30 cellular contexts compared by ENCODE assay signal in the genomic region with DNA sequence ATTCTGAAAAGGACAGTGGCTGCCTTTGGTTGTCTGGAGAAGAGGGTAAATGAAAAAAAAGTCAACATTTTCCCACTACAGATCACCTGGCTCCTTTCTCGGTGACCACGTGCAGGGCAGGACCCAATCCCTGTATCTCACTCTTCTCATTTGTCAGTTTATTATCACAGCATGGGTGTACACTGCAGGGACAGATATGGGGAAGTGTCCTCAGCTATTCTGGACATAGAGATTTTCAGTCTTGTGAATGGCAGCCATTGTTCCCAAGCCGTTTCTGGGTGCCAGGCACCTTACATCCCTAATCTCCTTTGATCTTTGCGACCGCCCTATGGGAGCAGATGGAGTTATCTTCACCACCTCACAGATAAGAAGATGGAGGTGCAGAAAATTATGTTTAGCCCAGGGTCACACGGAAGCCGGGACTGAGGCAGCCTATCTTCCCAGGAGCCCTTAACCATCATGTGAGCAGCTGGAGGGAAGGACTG. TPM values are rescaled to one million over a fixed set of nuclear protein-coding genes. Genes with fewer than 3 reads are reported as not detected.
"Had no signal": no experiment of that assay in that cellular context is flagged by ENCODE, and none has a peak within 500 bp of the region (broad histone marks: within the 10 kb centered on the region; RNA-seq: fewer than 3 reads in every experiment).

No MANE protein-coding gene starts in this region.

- H3K4me3 Mint-ChIP-seq: activated CD4-positive, alpha-beta T cell treated with anti-CD3 and anti-CD28 coated beads, Interleukin-2, amount 10 ng/mL, durations not matched to agents 7 days and 5 days; activated CD8-positive, alpha-beta memory T cell treated with anti-CD3 and anti-CD28 coated beads, Interleukin-2, amount 10 ng/mL, durations not matched to agents 7 days and 5 days; activated CD8-positive, alpha-beta T cell treated with anti-CD3 and anti-CD28 coated beads for 36 hours; activated naive CD8-positive, alpha-beta T cell; central memory CD8-positive, alpha-beta T cell; effector memory CD8-positive, alpha-beta T cell; mesothelial cell of epicardium; natural killer cell treated with Interleukin-12 subunit alpha and Interleukin-12 subunit beta and Interleukin-15 and Interleukin-18, amount 100 ng/mL, for 72 hours; T-helper 1 cell treated with Interleukin-12 subunit alpha and Interleukin-12 subunit beta and Interleukin-4 antibody, amounts not matched to agents 30 μg/mL and 1 μg/mL, for 36 hours had no signal

- H3K9me3 ChIP-seq: adrenal gland, ascending aorta, neutrophil, ovary, psoas muscle, right atrium auricular region, upper lobe of right lung had no signal

- FAIRE-seq: colon, endothelial cell of umbilical vein had no signal

- H3K4me3 ChIP-seq: adrenal gland, ascending aorta, dorsolateral prefrontal cortex, ovary, psoas muscle, right atrium auricular region, upper lobe of right lung had no signal

- H3K9me3 Mint-ChIP-seq: activated CD4-positive, alpha-beta T cell treated with anti-CD3 and anti-CD28 coated beads, Interleukin-2, amount 10 ng/mL, durations not matched to agents 7 days and 5 days; activated CD8-positive, alpha-beta T cell treated with anti-CD3 and anti-CD28 coated beads for 36 hours; central memory CD8-positive, alpha-beta T cell; effector memory CD8-positive, alpha-beta T cell; mesothelial cell of epicardium; natural killer cell treated with Interleukin-12 subunit alpha and Interleukin-12 subunit beta and Interleukin-15 and Interleukin-18, amount 100 ng/mL, for 72 hours; T-helper 1 cell treated with Interleukin-12 subunit alpha and Interleukin-12 subunit beta and Interleukin-4 antibody, amounts not matched to agents 30 μg/mL and 1 μg/mL, for 36 hours had no signal

- H3K27ac Mint-ChIP-seq: activated CD4-positive, alpha-beta T cell treated with anti-CD3 and anti-CD28 coated beads, Interleukin-2, amount 10 ng/mL, durations not matched to agents 7 days and 5 days; activated CD8-positive, alpha-beta memory T cell treated with anti-CD3 and anti-CD28 coated beads, Interleukin-2, amount 10 ng/mL, durations not matched to agents 7 days and 5 days; activated CD8-positive, alpha-beta T cell treated with anti-CD3 and anti-CD28 coated beads for 36 hours; activated naive CD8-positive, alpha-beta T cell; effector memory CD8-positive, alpha-beta T cell; mesothelial cell of epicardium; natural killer cell treated with Interleukin-12 subunit alpha and Interleukin-12 subunit beta and Interleukin-15 and Interleukin-18, amount 100 ng/mL, for 72 hours; T-helper 1 cell treated with Interleukin-12 subunit alpha and Interleukin-12 subunit beta and Interleukin-4 antibody, amounts not matched to agents 30 μg/mL and 1 μg/mL, for 36 hours had no signal

- H3K4me1 ChIP-seq: adrenal gland, ascending aorta, psoas muscle, upper lobe of right lung had no signal

- DNase-seq: activated CD4-positive, alpha-beta T cell treated with anti-CD3 and anti-CD28 coated beads, Interleukin-2, amount 10 ng/mL, durations not matched to agents 7 days and 5 days; activated CD8-positive, alpha-beta memory T cell treated with anti-CD3 and anti-CD28 coated beads, Interleukin-2, amount 10 ng/mL, durations not matched to agents 7 days and 5 days; activated CD8-positive, alpha-beta T cell treated with anti-CD3 and anti-CD28 coated beads for 36 hours; activated T-cell treated with anti-CD3 and anti-CD28 coated beads for 4 hours; adrenal gland; brain microvascular endothelial cell; dorsolateral prefrontal cortex; effector memory CD8-positive, alpha-beta T cell; foreskin melanocyte; left ventricle myocardium superior; mammary epithelial cell; ovary; psoas muscle; stimulated activated CD4-positive, alpha-beta T cell treated with anti-CD3 and anti-CD28 coated beads, Interleukin-12 subunit alpha, Interleukin-12 subunit beta, amount 100 ng/mL, for 4 hours; stimulated activated CD4-positive, alpha-beta T cell treated with anti-CD3 and anti-CD28 coated beads, Interleukin-4, amount 100 ng/mL, for 4 hours; stimulated activated naive CD8-positive, alpha-beta T cell treated with anti-CD3 and anti-CD28 coated beads, Interleukin-15, Interleukin-2, amounts not matched to agents 100 U/mL and 50 U/mL, for 24 hours; T1000; upper lobe of right lung had no signal

- H3K4me1 Mint-ChIP-seq: central memory CD8-positive, alpha-beta T cell had no signal

- H3K27ac ChIP-seq: adrenal gland, ascending aorta, brain microvascular endothelial cell, neutrophil, ovary, psoas muscle, right atrium auricular region, upper lobe of right lung had no signal

- H3K36me3 ChIP-seq: adrenal gland, ascending aorta, neutrophil, ovary, right atrium auricular region, upper lobe of right lung had no signal

- H3K36me3 Mint-ChIP-seq: activated CD8-positive, alpha-beta memory T cell treated with anti-CD3 and anti-CD28 coated beads, Interleukin-2, amount 10 ng/mL, durations not matched to agents 7 days and 5 days; activated naive CD8-positive, alpha-beta T cell; mesothelial cell of epicardium; natural killer cell treated with Interleukin-12 subunit alpha and Interleukin-12 subunit beta and Interleukin-15 and Interleukin-18, amount 100 ng/mL, for 72 hours had no signal

- ATAC-seq: activated CD4-positive, CD25-positive, alpha-beta regulatory T cell treated with anti-CD3 and anti-CD28 coated beads, Interleukin-2, amount 50 U/mL, for 24 hours; activated CD8-positive, alpha-beta memory T cell treated with anti-CD3 and anti-CD28 coated beads, Interleukin-2, amount 10 ng/mL, durations not matched to agents 7 days and 5 days; activated CD8-positive, alpha-beta T cell treated with anti-CD3 and anti-CD28 coated beads for 36 hours; effector memory CD8-positive, alpha-beta T cell; esophagus mucosa; left ventricle myocardium superior; psoas muscle; upper lobe of right lung had no signal

- H3K27me3 ChIP-seq: adrenal gland, ascending aorta, brain microvascular endothelial cell, neutrophil, ovary, right atrium auricular region, upper lobe of right lung had no signal

- H3K27me3 Mint-ChIP-seq: activated naive CD8-positive, alpha-beta T cell; central memory CD8-positive, alpha-beta T cell had no signal

RNA-seq across cellular contexts. Expression of a gene that starts 7.2 kb away (rescaled TPM):
- total RNA-seq: ascending aorta had no signal
